29 cellular contexts compared by ENCODE assay signal in the genomic region with DNA sequence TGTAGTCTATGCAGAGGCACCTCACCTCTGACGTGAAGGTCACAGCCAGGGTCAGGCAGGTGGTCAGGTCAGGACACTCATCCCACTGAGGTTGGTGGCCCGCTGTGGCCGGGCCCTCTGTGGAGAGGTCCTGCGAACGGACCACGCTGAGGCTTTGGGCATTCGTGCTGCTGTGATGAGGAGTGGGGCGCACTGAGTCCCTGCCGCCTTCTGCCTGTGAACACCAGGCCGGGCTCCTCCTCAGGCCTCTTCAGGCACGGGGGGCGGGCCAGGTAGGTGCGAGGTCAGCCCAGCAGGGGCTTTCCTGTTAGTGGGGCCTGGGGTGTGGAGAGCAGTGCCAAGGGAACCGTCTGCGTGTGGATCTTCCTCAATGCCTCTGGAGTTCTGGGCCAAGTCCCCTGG. TPM values are rescaled to one million over a fixed set of nuclear protein-coding genes. Genes with fewer than 3 reads are reported as not detected.
DNase-seq lines count a peak whose midpoint lies in the region; ATAC-seq lines count a peak whose summit lies in the region.
"Had no signal": no experiment of that assay in that cellular context is flagged by ENCODE, and none has a peak within 500 bp of the region (broad histone marks: within the 10 kb centered on the region; RNA-seq: fewer than 3 reads in every experiment).

No MANE protein-coding gene starts in this region.

- H3K4me3 Mint-ChIP-seq in activated T-cell treated with anti-CD3 and anti-CD28 coated beads, Interleukin-2, amount 50 U/mL, for 24 hours = no peak overlapping the region
- H3K4me3 Mint-ChIP-seq in activated T-cell treated with anti-CD3 and anti-CD28 coated beads, Interleukin-2, amount 50 U/mL, for 4 hours = no peak overlapping the region
- H3K4me3 Mint-ChIP-seq: activated naive CD4-positive, alpha-beta T cell treated with anti-CD3 and anti-CD28 coated beads, Interleukin-2, amount 50 U/mL, for 24 hours; activated T-cell treated with anti-CD3 and anti-CD28 coated beads, Interleukin-2, amount 50 U/mL, for 72 hours; B cell; mesothelial cell of epicardium; naive thymus-derived CD4-positive, alpha-beta T cell; T-helper 17 cell had no signal

- H3K4me1 Mint-ChIP-seq in activated T-cell treated with anti-CD3 and anti-CD28 coated beads, Interleukin-2, amount 50 U/mL, for 24 hours (ENCODE audit: low read depth) = no peaks in the 10 kb centered on the region
- no peaks in the 10 kb centered on the region for H3K4me1 Mint-ChIP-seq in activated T-cell treated with anti-CD3 and anti-CD28 coated beads, Interleukin-2, amount 50 U/mL, for 4 hours (ENCODE audit: low read depth)
- H3K4me1 Mint-ChIP-seq: activated naive CD4-positive, alpha-beta T cell treated with anti-CD3 and anti-CD28 coated beads, Interleukin-2, amount 50 U/mL, for 24 hours; B cell; T-helper 17 cell had no signal

- H3K9ac ChIP-seq in subcutaneous abdominal adipose tissue (ENCODE audit: low read length in 5 of 5) = peak overlapping the region in 1 of 5 donors; percentile 64
- H3K9ac ChIP-seq: GM23248, SK-N-SH had no signal

- H3K9me3 Mint-ChIP-seq in activated T-cell treated with anti-CD3 and anti-CD28 coated beads, Interleukin-2, amount 50 U/mL, for 24 hours = no peaks in the 10 kb centered on the region
- no peaks in the 10 kb centered on the region for H3K9me3 Mint-ChIP-seq in activated T-cell treated with anti-CD3 and anti-CD28 coated beads, Interleukin-2, amount 50 U/mL, for 4 hours
- H3K9me3 Mint-ChIP-seq: activated naive CD4-positive, alpha-beta T cell treated with anti-CD3 and anti-CD28 coated beads, Interleukin-2, amount 50 U/mL, for 24 hours; activated T-cell treated with anti-CD3 and anti-CD28 coated beads, Interleukin-2, amount 50 U/mL, for 72 hours; mesothelial cell of epicardium; naive thymus-derived CD4-positive, alpha-beta T cell had no signal

- H3K27ac ChIP-seq in caudate nucleus (ENCODE audit: low read depth, low read length) (peak overlapping the region; percentile 24), layer of hippocampus (ENCODE audit: low read depth, low read length) (peak overlapping the region; percentile 77), subcutaneous abdominal adipose tissue (ENCODE audit: low read depth, low read length) (peak overlapping the region; percentile 74)
- H3K27ac ChIP-seq: GM23248, tibial artery had no signal

- no peaks in the 10 kb centered on the region for H3K27me3 ChIP-seq in layer of hippocampus (ENCODE audit: control insufficient read depth, insufficient read depth, low read length)
- H3K27me3 ChIP-seq in subcutaneous abdominal adipose tissue (ENCODE audit: control insufficient read depth in 5 of 5, insufficient read depth in 4 of 5, low read length in 5 of 5) = no peaks in the 10 kb centered on the region
- H3K27me3 ChIP-seq: tibial artery had no signal

- DNase-seq in activated T-cell treated with anti-CD3 and anti-CD28 coated beads, Interleukin-2, amount 50 U/mL, for 24 hours = peak; percentile 24
- DNase-seq in activated T-cell treated with anti-CD3 and anti-CD28 coated beads, Interleukin-2, amount 50 U/mL, for 4 hours = no peak
- DNase-seq in caudate nucleus (lab: John Stamatoyannopoulos, UW) (no peak), Ammon's horn (ENCODE audit: low spot score) (no peak), HCEC 1CT (no peak)
- DNase-seq: activated CD4-positive, alpha-beta T cell treated with anti-CD3 and anti-CD28 coated beads for 1 hour; activated CD8-positive, alpha-beta memory T cell treated with anti-CD3 and anti-CD28 coated beads for 24 hours; activated T-cell treated with anti-CD3 and anti-CD28 coated beads, Interleukin-2, amount 50 U/mL, for 72 hours; aorta; central memory CD4-positive, alpha-beta T cell; DMS153; glutamatergic neuron; GM23248; left colon; naive thymus-derived CD4-positive, alpha-beta T cell; NCI-H526 treated with DMSO at 0.1 percent for 48 hours; occipital lobe; retina; RPMI8226; SK-N-SH; stimulated activated naive CD8-positive, alpha-beta T cell treated with anti-CD3 and anti-CD28 coated beads, Interleukin-15, Interleukin-2, amounts not matched to agents 100 U/mL and 50 U/mL, for 24 hours; T-helper 17 cell; tibial artery had no signal

- ATAC-seq in activated T-cell treated with anti-CD3 and anti-CD28 coated beads, Interleukin-2, amount 50 U/mL, for 4 hours = no peak
- ATAC-seq in GM21619 (IDR thresholded peaks at IDR 0.05; ENCODE audit: unreplicated experiment) = no peak
- ATAC-seq: activated T-cell treated with anti-CD3 and anti-CD28 coated beads, Interleukin-2, amount 50 U/mL, for 72 hours; left colon; naive thymus-derived CD4-positive, alpha-beta T cell; stimulated activated naive CD8-positive, alpha-beta T cell treated with anti-CD3 and anti-CD28 coated beads, Interleukin-15, Interleukin-2, amounts not matched to agents 100 U/mL and 50 U/mL, for 24 hours; T-helper 17 cell had no signal

- no peaks in the 10 kb centered on the region for H3K27me3 Mint-ChIP-seq in activated T-cell treated with anti-CD3 and anti-CD28 coated beads, Interleukin-2, amount 50 U/mL, for 24 hours
- no peaks in the 10 kb centered on the region for H3K27me3 Mint-ChIP-seq in activated T-cell treated with anti-CD3 and anti-CD28 coated beads, Interleukin-2, amount 50 U/mL, for 4 hours (ENCODE audit: low read depth)
- H3K27me3 Mint-ChIP-seq: activated naive CD4-positive, alpha-beta T cell treated with anti-CD3 and anti-CD28 coated beads, Interleukin-2, amount 50 U/mL, for 24 hours; B cell; naive thymus-derived CD4-positive, alpha-beta T cell; T-helper 17 cell had no signal

- H3K9me3 ChIP-seq in subcutaneous abdominal adipose tissue (ENCODE audit: control insufficient read depth in 5 of 5, low read length in 5 of 5) = no peaks in the 10 kb centered on the region
- H3K9me3 ChIP-seq: SK-N-SH, tibial artery had no signal

- H3K27ac Mint-ChIP-seq in activated T-cell treated with anti-CD3 and anti-CD28 coated beads, Interleukin-2, amount 50 U/mL, for 24 hours = no peak overlapping the region
- H3K27ac Mint-ChIP-seq: activated naive CD4-positive, alpha-beta T cell treated with anti-CD3 and anti-CD28 coated beads, Interleukin-2, amount 50 U/mL, for 24 hours; activated T-cell treated with anti-CD3 and anti-CD28 coated beads, Interleukin-2, amount 50 U/mL, for 72 hours; B cell; mesothelial cell of epicardium; T-helper 17 cell had no signal

- H3K4me3 ChIP-seq in subcutaneous abdominal adipose tissue (ENCODE audit: low read depth in 1 of 5, low read length in 5 of 5) = no peak overlapping the region
- H3K4me3 ChIP-seq: GM23248, tibial artery had no signal

- H3K36me3 Mint-ChIP-seq in activated T-cell treated with anti-CD3 and anti-CD28 coated beads, Interleukin-2, amount 50 U/mL, for 24 hours (ENCODE audit: low read depth) = peaks cover 31% of the 10 kb centered on the region
- peaks cover 2% of the 10 kb centered on the region for H3K36me3 Mint-ChIP-seq in activated T-cell treated with anti-CD3 and anti-CD28 coated beads, Interleukin-2, amount 50 U/mL, for 4 hours (ENCODE audit: insufficient read depth)
- H3K36me3 Mint-ChIP-seq: mesothelial cell of epicardium had no signal

- peaks cover 7 to 73% (median 48%) of the 10 kb centered on the region in 5 donors for H3K4me1 ChIP-seq in subcutaneous abdominal adipose tissue (ENCODE audit: control insufficient read depth in 5 of 5, insufficient read depth in 5 of 5, low read length in 5 of 5)

- H3K36me3 ChIP-seq in subcutaneous abdominal adipose tissue (ENCODE audit: control insufficient read depth in 5 of 5, insufficient read depth in 5 of 5, low read length in 5 of 5) = peaks cover 0 to 63% (median 47%) of the 10 kb centered on the region in 5 donors

RNA-seq across cellular contexts. Expression of gene COQ8A, which starts 39.0 kb away (rescaled TPM):
- total RNA-seq in activated T-cell treated with anti-CD3 and anti-CD28 coated beads, Interleukin-2, amount 50 U/mL, for 4 hours = 10 to 100 TPM; 25.4 to 31.3 (median 31.0) TPM

Comparison
In these comparisons a context has a peak if more than half of its experiments do, and no peak if none do; other contexts are left out.
1. H3K27ac ChIP-seq: peak in every context shown above with its lines; median percentile 77 in layer of hippocampus; 74 in subcutaneous abdominal adipose tissue; 24 in caudate nucleus.